ENCODE assay signal across 6 cellular contexts in genomic region chr11:20105427-20105826, GRCh38. TPM values are rescaled to one million over a fixed set of nuclear protein-coding genes. Genes with fewer than 3 reads are reported as not detected.
"Had no signal": no experiment of that assay in that cellular context is flagged by ENCODE, and none has a peak within 500 bp of the region (broad histone marks: within the 10 kb centered on the region; RNA-seq: fewer than 3 reads in every experiment).

No MANE protein-coding gene starts in this region.

- DNase-seq: H9, HCEC 1CT, IMR-90 had no signal

- H2AFZ ChIP-seq: GM23338 had no signal

- H3K27ac Mint-ChIP-seq: GM23338, H9 had no signal

- H3K9me3 Mint-ChIP-seq: GM23338, H9 had no signal

- H3K4me1 Mint-ChIP-seq: GM23338, H9 had no signal

- H3K4me3 ChIP-seq: GM23338 had no signal

- ATAC-seq: GM23338 had no signal

- H3K4me2 ChIP-seq: GM23338 had no signal

- H3K4me3 Mint-ChIP-seq: GM23338, H9 had no signal

RNA-seq across cellular contexts. Expression of gene DBX1, which starts 54.8 kb away (rescaled TPM):
- total RNA-seq: GM23338, H1, HT-29, IMR-90 had no signal
- polyA plus RNA-seq: GM23338, H1, IMR-90 had no signal
